ENCODE assay signal across 22 cellular contexts in genomic region chrX:84710611-84711010, GRCh38.
DNase-seq lines count a peak whose midpoint lies in the region; ATAC-seq and TF ChIP-seq lines count a peak whose summit lies in the region.
"Had no signal": no experiment of that assay in that cellular context is flagged by ENCODE, and none has a peak within 500 bp of the region (broad histone marks: within the 10 kb centered on the region; RNA-seq: fewer than 3 reads in every experiment).

No MANE protein-coding gene starts in this region.

- H3K4me3 Mint-ChIP-seq in WTC11: no peak overlapping the region
- no peak overlapping the region for H3K4me3 Mint-ChIP-seq in stimulated activated memory B cell treated with anti-CD40 and anti-IgM and Interleukin-4, amounts not matched to agents 10 μg/mL and 1 μg/mL and 100 μg/mL, for 72 hours
- H3K4me3 Mint-ChIP-seq: CD4-positive, alpha-beta T cell had no signal

- peaks cover 12% of the 10 kb centered on the region for H3K4me1 ChIP-seq in iPS-20b (ENCODE audit: insufficient read depth, low read length)
- H3K4me1 ChIP-seq: BLaER1 had no signal

- no peak overlapping the region for H3K27ac ChIP-seq in iPS-20b (ENCODE audit: low read length)
- H3K27ac ChIP-seq: 22Rv1, BLaER1 had no signal

- ATAC-seq in WTC11 (peak; percentile 78), HG02970 (IDR thresholded peaks at IDR 0.05; ENCODE audit: low FRiP score, unreplicated experiment) (no peak)
- ATAC-seq in stimulated activated memory B cell treated with anti-CD40 and anti-IgM and Interleukin-4, amounts not matched to agents 10 μg/mL and 1 μg/mL and 100 μg/mL, for 72 hours: no peak
- ATAC-seq: HepG2, K562 had no signal

- DNase-seq in NCI-H146 (lab: John Stamatoyannopoulos, UW) (peak; percentile 8), NCI-H146 treated with DMSO at 0.1 percent for 48 hours (lab: John Stamatoyannopoulos, UW; ENCODE audit: unreplicated experiment) (no peak), HT-29 (ENCODE audit: low spot score) (peak; percentile 19), WTC11 (ENCODE audit: low spot score) (no peak), NCI-H1048 (lab: John Stamatoyannopoulos, UW) (no peak)
- DNase-seq: ACHN; CD4-positive, alpha-beta T cell; COR-L47; DMS79; NCI-H1092 treated with DMSO at 0.1 percent for 48 hours; NCI-H1694; NCI-H2081; NCI-H446 treated with DMSO at 0.1 percent for 48 hours; NCI-H774; Right ventricle myocardium superior had no signal

- H3K27me3 ChIP-seq in iPS-20b (ENCODE audit: insufficient read depth, low read length): no peaks in the 10 kb centered on the region

- peak overlapping the region; percentile 26; the same call in 1 of the 2 replicates for H3K4me3 ChIP-seq in iPS-20b (ENCODE audit: low read length)
- H3K4me3 ChIP-seq: BLaER1, K562 had no signal

- peaks cover 35% of the 10 kb centered on the region for H3K4me1 Mint-ChIP-seq in WTC11
- peaks cover 6% of the 10 kb centered on the region for H3K4me1 Mint-ChIP-seq in stimulated activated memory B cell treated with anti-CD40 and anti-IgM and Interleukin-4, amounts not matched to agents 10 μg/mL and 1 μg/mL and 100 μg/mL, for 72 hours

- no peaks in the 10 kb centered on the region for H3K36me3 Mint-ChIP-seq in WTC11
- H3K36me3 Mint-ChIP-seq in stimulated activated memory B cell treated with anti-CD40 and anti-IgM and Interleukin-4, amounts not matched to agents 10 μg/mL and 1 μg/mL and 100 μg/mL, for 72 hours: no peaks in the 10 kb centered on the region

- POLR2A ChIA-PET in WTC11 (lab: Charles Lee): no interaction called here

- H3K9me3 ChIP-seq in iPS-20b (ENCODE audit: insufficient read depth, low read depth, low read length): no peaks in the 10 kb centered on the region
- H3K9me3 ChIP-seq: BLaER1 had no signal

- H3K27me3 Mint-ChIP-seq in WTC11 (ENCODE audit: low read depth): no peaks in the 10 kb centered on the region
- no peaks in the 10 kb centered on the region for H3K27me3 Mint-ChIP-seq in stimulated activated memory B cell treated with anti-CD40 and anti-IgM and Interleukin-4, amounts not matched to agents 10 μg/mL and 1 μg/mL and 100 μg/mL, for 72 hours
- H3K27me3 Mint-ChIP-seq: CD4-positive, alpha-beta T cell had no signal

- no peak overlapping the region for H3K27ac Mint-ChIP-seq in WTC11
- H3K27ac Mint-ChIP-seq in stimulated activated memory B cell treated with anti-CD40 and anti-IgM and Interleukin-4, amounts not matched to agents 10 μg/mL and 1 μg/mL and 100 μg/mL, for 72 hours: no peak overlapping the region
- H3K27ac Mint-ChIP-seq: CD4-positive, alpha-beta T cell had no signal

- H3K9me3 Mint-ChIP-seq in WTC11: no peaks in the 10 kb centered on the region
- no peaks in the 10 kb centered on the region for H3K9me3 Mint-ChIP-seq in stimulated activated memory B cell treated with anti-CD40 and anti-IgM and Interleukin-4, amounts not matched to agents 10 μg/mL and 1 μg/mL and 100 μg/mL, for 72 hours
- H3K9me3 Mint-ChIP-seq: CD4-positive, alpha-beta T cell had no signal

- no peak for TF ChIP-seq CTCF in WTC11 (IDR thresholded peaks at IDR 0.05)

- CTCF ChIA-PET in WTC11 (lab: Charles Lee): no interaction called here

- no peak overlapping the region for H3K9ac ChIP-seq in iPS-20b (ENCODE audit: low read depth, low read length)
- H3K9ac ChIP-seq: BLaER1 had no signal

- H3K36me3 ChIP-seq in iPS-20b (ENCODE audit: insufficient read depth, low read depth, low read length): no peaks in the 10 kb centered on the region
- H3K36me3 ChIP-seq: BLaER1 had no signal

TF ChIP-seq in WTC11, 78 proteins besides CTCF, POLR2A, EP300 and RAD21:
- TF ChIP-seq HMGXB4 (CRISPR knock-in tag; IDR thresholded peaks at IDR 0.05) (no peak), ZNF416 (CRISPR knock-in tag; IDR thresholded peaks at IDR 0.05) (no peak), ETV6 (CRISPR knock-in tag; IDR thresholded peaks at IDR 0.05) (no peak), ESRRA (CRISPR knock-in tag; IDR thresholded peaks at IDR 0.05; ENCODE audit: borderline replicate concordance) (no peak), SP1 (CRISPR knock-in tag; conservative IDR thresholded peaks at IDR 0.05) (no peak), EMX1 (CRISPR knock-in tag; IDR thresholded peaks at IDR 0.05) (no peak), ZNF317 (CRISPR knock-in tag; IDR thresholded peaks at IDR 0.05; ENCODE audit: borderline replicate concordance, low read depth) (no peak), ARID4B (CRISPR knock-in tag; IDR thresholded peaks at IDR 0.05; ENCODE audit: borderline replicate concordance) (no peak)

Comparison
In these comparisons a context has a peak if more than half of its experiments do, and no peak if none do; other contexts are left out.
1. DNase-seq: peak in NCI-H146 (single experiment) and HT-29 (single experiment); none in NCI-H146 treated with DMSO at 0.1 percent for 48 hours (single experiment), WTC11 (single experiment) and NCI-H1048 (single experiment).